9 cellular contexts compared by ENCODE assay signal in the genomic region with DNA sequence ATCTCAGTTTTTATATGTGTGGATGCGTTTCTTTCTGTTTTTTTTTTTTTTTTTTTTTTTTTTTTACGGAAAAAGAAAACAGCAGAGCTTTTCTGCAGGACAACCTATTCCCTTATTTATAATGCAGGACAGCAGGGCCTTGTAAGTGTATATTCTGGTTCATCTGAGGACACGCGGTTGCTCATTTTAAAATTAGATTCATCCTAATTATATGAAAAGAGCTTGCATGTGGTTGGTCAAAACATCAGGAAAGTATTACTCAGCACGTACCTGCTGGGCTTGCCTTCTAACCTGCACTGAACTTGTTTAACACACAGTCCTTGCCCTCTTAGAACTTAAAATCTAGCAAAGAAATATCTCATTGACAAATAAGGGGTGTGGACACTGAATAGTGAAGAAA. TPM values are rescaled to one million over a fixed set of nuclear protein-coding genes. Genes with fewer than 3 reads are reported as not detected.
"Had no signal": no experiment of that assay in that cellular context is flagged by ENCODE, and none has a peak within 500 bp of the region (broad histone marks: within the 10 kb centered on the region; RNA-seq: fewer than 3 reads in every experiment).

No MANE protein-coding gene starts in this region.

- H3K27ac Mint-ChIP-seq: HFFc6, IgD-negative memory B cell had no signal

- H3K27ac ChIP-seq: GM23248, HL-60 had no signal

- H3K4me1 Mint-ChIP-seq: IgD-negative memory B cell had no signal

- H2AFZ ChIP-seq: GM23248 had no signal

- H3K4me3 ChIP-seq: GM23248, HAP-1 had no signal

- H3K4me3 Mint-ChIP-seq: HFFc6 had no signal

- H3K36me3 ChIP-seq: HAP-1 had no signal

- ATAC-seq: HCT116, HepG2 had no signal

- DNase-seq: GM23248, GOT3, H7, HFFc6 had no signal

- H3K9me3 ChIP-seq: HAP-1 had no signal

RNA-seq across cellular contexts. Expression of gene THRB, which starts 13.5 kb away (rescaled TPM):
- total RNA-seq: HFFc6 had no signal
